ENCODE assay signal across 22 cellular contexts in the genomic region with DNA sequence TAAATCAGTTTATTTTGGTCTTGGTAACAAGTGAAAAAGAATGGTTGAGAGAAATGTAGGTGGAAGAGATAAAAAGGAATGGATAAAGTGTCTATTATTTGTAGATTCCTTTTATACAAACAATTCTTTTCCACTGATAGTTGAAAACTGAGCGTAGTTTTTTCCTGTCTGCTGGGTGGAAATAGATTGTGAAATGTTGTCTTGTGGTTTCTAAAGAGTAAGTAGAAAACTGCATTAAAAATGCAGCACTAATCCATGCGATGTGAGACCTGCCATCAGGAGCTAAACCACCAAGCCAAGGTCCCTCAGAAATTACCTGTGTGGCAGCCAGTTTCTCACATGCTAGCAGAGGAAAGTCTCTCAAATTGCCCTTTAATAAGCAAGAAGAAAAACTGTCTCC.
"Had no signal": no experiment of that assay in that cellular context is flagged by ENCODE, and none has a peak within 500 bp of the region (broad histone marks: within the 10 kb centered on the region; RNA-seq: fewer than 3 reads in every experiment).

No MANE protein-coding gene starts in this region.

- DNase-seq: activated CD4-positive, alpha-beta T cell treated with anti-CD3 and anti-CD28 coated beads for 4 hours; activated CD8-positive, alpha-beta memory T cell treated with anti-CD3 and anti-CD28 coated beads, Interleukin-2, amount 50 U/mL, for 4 hours; activated CD8-positive, alpha-beta T cell treated with anti-CD3 and anti-CD28 coated beads for 36 hours; activated gamma-delta T cell treated with Interleukin-2 at 50 U/mL for 16 hours; activated naive CD8-positive, alpha-beta T cell treated with anti-CD3 and anti-CD28 coated beads, Interleukin-2, amount 10 ng/mL, durations not matched to agents 7 days and 5 days; activated T-cell treated with anti-CD3 and anti-CD28 coated beads, Interleukin-2, amount 50 U/mL, for 72 hours; foreskin melanocyte; heart left ventricle; islet precursor cell; left ventricle myocardium inferior; mesendoderm; nephron progenitor cell; sigmoid colon; stimulated activated CD4-positive, alpha-beta T cell treated with anti-CD3 and anti-CD28 coated beads, Interleukin-4, amount 100 ng/mL, for 1 hour; stimulated activated CD8-positive, alpha-beta memory T cell treated with anti-CD3 and anti-CD28 coated beads, Interleukin-4, amount 100 ng/mL, for 48 hours; stimulated activated naive CD8-positive, alpha-beta T cell treated with anti-CD3 and anti-CD28 coated beads, Interleukin-15, Interleukin-2, amounts not matched to agents 100 U/mL and 50 U/mL, for 24 hours; T1000; upper lobe of left lung had no signal

- ATAC-seq: activated CD8-positive, alpha-beta T cell treated with anti-CD3 and anti-CD28 coated beads for 36 hours; activated T-cell treated with anti-CD3 and anti-CD28 coated beads, Interleukin-2, amount 50 U/mL, for 72 hours; heart left ventricle; stimulated activated naive CD8-positive, alpha-beta T cell treated with anti-CD3 and anti-CD28 coated beads, Interleukin-15, Interleukin-2, amounts not matched to agents 100 U/mL and 50 U/mL, for 24 hours had no signal

- H3K27ac Mint-ChIP-seq: activated CD8-positive, alpha-beta T cell treated with anti-CD3 and anti-CD28 coated beads for 36 hours; activated naive CD8-positive, alpha-beta T cell treated with anti-CD3 and anti-CD28 coated beads, Interleukin-2, amount 10 ng/mL, durations not matched to agents 7 days and 5 days; activated T-cell treated with anti-CD3 and anti-CD28 coated beads, Interleukin-2, amount 50 U/mL, for 72 hours; nephron progenitor cell had no signal

- H3K27ac ChIP-seq: ascending aorta, esophagus muscularis mucosa, heart left ventricle, left ventricle myocardium inferior, sigmoid colon, suprapubic skin, upper lobe of left lung, VCaP had no signal

- H3K27me3 ChIP-seq: ascending aorta, esophagus muscularis mucosa, heart left ventricle, sigmoid colon, suprapubic skin, upper lobe of left lung had no signal

- H3K4me3 ChIP-seq: ascending aorta, esophagus muscularis mucosa, heart left ventricle, left ventricle myocardium inferior, sigmoid colon, suprapubic skin, upper lobe of left lung had no signal

- H3K4me3 Mint-ChIP-seq: activated CD8-positive, alpha-beta T cell treated with anti-CD3 and anti-CD28 coated beads for 36 hours; activated naive CD8-positive, alpha-beta T cell treated with anti-CD3 and anti-CD28 coated beads, Interleukin-2, amount 10 ng/mL, durations not matched to agents 7 days and 5 days; activated T-cell treated with anti-CD3 and anti-CD28 coated beads, Interleukin-2, amount 50 U/mL, for 72 hours; nephron progenitor cell had no signal

- H3K36me3 Mint-ChIP-seq: activated naive CD8-positive, alpha-beta T cell treated with anti-CD3 and anti-CD28 coated beads, Interleukin-2, amount 10 ng/mL, durations not matched to agents 7 days and 5 days had no signal

- H3K9me3 Mint-ChIP-seq: activated CD8-positive, alpha-beta T cell treated with anti-CD3 and anti-CD28 coated beads for 36 hours; activated naive CD8-positive, alpha-beta T cell treated with anti-CD3 and anti-CD28 coated beads, Interleukin-2, amount 10 ng/mL, durations not matched to agents 7 days and 5 days; activated T-cell treated with anti-CD3 and anti-CD28 coated beads, Interleukin-2, amount 50 U/mL, for 72 hours; nephron progenitor cell had no signal
